ENCODE assay signal across 9 cellular contexts in the genomic region with DNA sequence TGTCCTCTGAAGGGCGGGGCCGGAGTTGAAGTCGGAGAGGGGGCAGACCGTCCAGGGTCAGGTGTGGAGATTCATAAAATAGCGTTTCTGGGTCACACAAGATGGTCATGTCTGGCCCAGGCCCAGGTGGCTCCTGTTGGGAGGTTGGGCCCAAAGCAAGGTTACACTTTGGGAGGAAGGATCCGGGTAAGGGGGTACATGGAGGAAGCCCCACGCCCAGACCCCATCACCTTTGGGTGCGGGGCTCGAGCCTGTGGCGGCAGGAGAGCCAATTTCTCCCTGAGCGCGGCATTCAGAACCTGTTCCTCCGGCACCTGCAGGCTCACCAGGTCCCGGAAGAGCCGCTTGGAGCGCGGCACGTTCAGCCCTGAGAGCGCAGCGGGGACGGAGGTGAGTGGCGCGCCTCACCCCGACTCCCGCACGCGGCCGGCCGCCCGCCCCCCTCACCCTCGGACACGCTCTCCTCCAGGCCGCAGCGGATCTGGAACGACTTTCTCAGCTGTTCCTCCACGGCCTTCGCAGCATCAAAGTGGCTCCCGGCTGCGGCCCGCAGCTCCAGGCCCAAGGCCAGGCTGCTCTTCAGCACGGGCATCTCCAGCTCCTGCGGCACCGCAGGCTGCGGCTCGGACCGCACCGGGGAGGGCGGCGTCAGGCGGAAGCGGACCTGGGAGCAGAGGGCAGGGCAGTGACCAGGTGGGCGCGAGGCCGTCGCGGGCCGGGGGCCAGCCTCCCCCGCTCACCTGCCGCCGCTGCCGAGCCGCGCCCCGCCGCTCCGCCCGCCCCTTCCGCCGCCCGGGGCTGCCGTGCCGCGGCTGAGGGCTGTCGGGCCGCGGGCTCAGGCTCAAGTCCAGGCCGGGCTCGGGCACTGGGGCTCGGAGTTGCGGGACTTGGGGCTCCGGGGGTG. TPM values are rescaled to one million over a fixed set of nuclear protein-coding genes. Genes with fewer than 3 reads are reported as not detected.
A peak's percentile ranks its signal among the peaks of the same experiment; 100 is the strongest.
DNase-seq lines count a peak whose midpoint lies in the region; ATAC-seq and TF ChIP-seq lines count a peak whose summit lies in the region.
"Had no signal": no experiment of that assay in that cellular context is flagged by ENCODE, and none has a peak within 500 bp of the region (broad histone marks: within the 10 kb centered on the region; RNA-seq: fewer than 3 reads in every experiment).

No MANE protein-coding gene starts in this region.

- peaks cover 51% of the 10 kb centered on the region for H3K36me3 Mint-ChIP-seq in activated CD4-positive, alpha-beta memory T cell treated with anti-CD3 and anti-CD28 coated beads, Interleukin-2, amount 10 ng/mL, durations not matched to agents 7 days and 5 days (ENCODE audit: low read depth)
- peaks cover 40% of the 10 kb centered on the region for H3K36me3 Mint-ChIP-seq in endodermal cell (ENCODE audit: low read depth)

- H3K9ac ChIP-seq in endodermal cell (ENCODE audit: extremely low read depth, low read length, poor library complexity, severe bottlenecking) (peak overlapping the region; percentile 62), muscle layer of colon (ENCODE audit: low read length) (peak overlapping the region; percentile 19)

- H3K27me3 ChIP-seq in endodermal cell (ENCODE audit: control insufficient read depth, insufficient read depth, low read length, poor library complexity, severe bottlenecking): no peaks in the 10 kb centered on the region
- H3K27me3 ChIP-seq in muscle layer of colon (ENCODE audit: control insufficient read depth in 1 of 2, insufficient read depth in 2 of 2, low read length in 2 of 2): no peaks in the 10 kb centered on the region
- H3K27me3 ChIP-seq in thoracic aorta (replicated peaks; ENCODE audit: insufficient read depth): no peaks in the 10 kb centered on the region

- H3K27ac Mint-ChIP-seq in activated CD4-positive, alpha-beta memory T cell treated with anti-CD3 and anti-CD28 coated beads, Interleukin-2, amount 10 ng/mL, durations not matched to agents 7 days and 5 days: peak overlapping the region; percentile 93
- peak overlapping the region; percentile 95 for H3K27ac Mint-ChIP-seq in endodermal cell

- POLR2A ChIA-PET in activated CD4-positive, alpha-beta memory T cell treated with anti-CD3 and anti-CD28 coated beads, Interleukin-2, amount 10 ng/mL, durations not matched to agents 7 days and 5 days (lab: Charles Lee): interaction anchor here (0.7 to 4.3 kb wide), 27 partner anchors 8 to 439 kb away, joined by 3 to 30 read pairs (median 4); a partner anchor contains a TSS

- H3K27me3 Mint-ChIP-seq in activated CD4-positive, alpha-beta memory T cell treated with anti-CD3 and anti-CD28 coated beads, Interleukin-2, amount 10 ng/mL, durations not matched to agents 7 days and 5 days: no peaks in the 10 kb centered on the region
- no peaks in the 10 kb centered on the region for H3K27me3 Mint-ChIP-seq in endodermal cell (ENCODE audit: insufficient read depth)

- H3K36me3 ChIP-seq in endodermal cell (ENCODE audit: control insufficient read depth, insufficient read depth, low read length) (peaks cover 60% of the 10 kb centered on the region), muscle layer of colon (ENCODE audit: insufficient read depth, low read length) (peaks cover 37% of the 10 kb centered on the region), thoracic aorta (peaks cover 20% of the 10 kb centered on the region)

- H3K4me1 Mint-ChIP-seq in activated CD4-positive, alpha-beta memory T cell treated with anti-CD3 and anti-CD28 coated beads, Interleukin-2, amount 10 ng/mL, durations not matched to agents 7 days and 5 days: peaks cover 46% of the 10 kb centered on the region
- peaks cover 40% of the 10 kb centered on the region for H3K4me1 Mint-ChIP-seq in endodermal cell

- ATAC-seq in GM21825 (IDR thresholded peaks at IDR 0.05; ENCODE audit: unreplicated experiment): peak; percentile 27
- ATAC-seq in thoracic aorta (ENCODE audit: insufficient number of reproducible peaks, low FRiP score, low read depth): peak; percentile 5

- TF ChIP-seq CTCF in GM10266 (IDR thresholded peaks at IDR 0.05; ENCODE audit: control insufficient read depth, insufficient read depth, low read depth, missing control alignments) (no peak), endodermal cell (conservative IDR thresholded peaks at IDR 0.05) (no peak), thoracic aorta (IDR thresholded peaks at IDR 0.05) (no peak)

- peak overlapping the region; percentile 89 for H3K4me3 Mint-ChIP-seq in activated CD4-positive, alpha-beta memory T cell treated with anti-CD3 and anti-CD28 coated beads, Interleukin-2, amount 10 ng/mL, durations not matched to agents 7 days and 5 days
- H3K4me3 Mint-ChIP-seq in endodermal cell: peak overlapping the region; percentile 81

- H3K4me1 ChIP-seq in endodermal cell (ENCODE audit: control insufficient read depth, insufficient read depth, low read length) (peaks cover 24% of the 10 kb centered on the region), muscle layer of colon (ENCODE audit: insufficient read depth, low read length) (peaks cover 32% of the 10 kb centered on the region), thoracic aorta (ENCODE audit: control insufficient read depth in 1 of 2, low read depth in 2 of 2) (peaks cover 17 to 40% of the 10 kb centered on the region in 2 donors)

- H3K27ac ChIP-seq in endodermal cell (ENCODE audit: low read depth, low read length): peak overlapping the region; percentile 73
- peak overlapping the region; percentile 92 for H3K27ac ChIP-seq in muscle layer of colon (ENCODE audit: low read depth, low read length)
- peak overlapping the region; percentile 97 for H3K27ac ChIP-seq in thoracic aorta

- H3K4me3 ChIP-seq in endodermal cell (ENCODE audit: low read length) (peak overlapping the region; percentile 86), muscle layer of colon (ENCODE audit: low read depth in 1 of 2, low read length in 2 of 2) (peak overlapping the region; percentile 47 to 84), thoracic aorta (peak overlapping the region; percentile 97)

- WGBS in endodermal cell (ENCODE audit: insufficient coverage in 1 of 2, insufficient read length in 1 of 2), 2 experiments: 3% methylated on average over 22 to 81 of the region's 81 CpGs

- DNase-seq in GM10266 (ENCODE audit: extremely low spot score): peak; percentile 58
- peak; percentile 39 for DNase-seq in LHCN-M2 (ENCODE audit: low read depth)
- peak; percentile 61 for DNase-seq in activated CD4-positive, alpha-beta memory T cell treated with anti-CD3 and anti-CD28 coated beads, Interleukin-2, amount 10 ng/mL, durations not matched to agents 7 days and 5 days
- peak; percentile 77 for DNase-seq in endodermal cell
- DNase-seq in thoracic aorta (ENCODE audit: low spot score): no peak
- DNase-seq in NCI-H226: no peak

- CTCF ChIA-PET in activated CD4-positive, alpha-beta memory T cell treated with anti-CD3 and anti-CD28 coated beads, Interleukin-2, amount 10 ng/mL, durations not matched to agents 7 days and 5 days (lab: Charles Lee): interaction anchor here (0.9 to 1.7 kb wide), 6 partner anchors 7 to 47 kb away, joined by 3 to 10 read pairs (median 4); a partner anchor contains a TSS

- H3K9me3 ChIP-seq in endodermal cell (ENCODE audit: control insufficient read depth, low read length) (no peaks in the 10 kb centered on the region), muscle layer of colon (ENCODE audit: low read length) (no peaks in the 10 kb centered on the region), thoracic aorta (no peaks in the 10 kb centered on the region)

- no peaks in the 10 kb centered on the region for H3K9me3 Mint-ChIP-seq in activated CD4-positive, alpha-beta memory T cell treated with anti-CD3 and anti-CD28 coated beads, Interleukin-2, amount 10 ng/mL, durations not matched to agents 7 days and 5 days
- no peaks in the 10 kb centered on the region for H3K9me3 Mint-ChIP-seq in endodermal cell

RNA-seq across cellular contexts. Expression of a gene that starts 0.6 kb away (rescaled TPM):
- 68.5 and 71.6 TPM in 2 replicates for total RNA-seq in LHCN-M2 (2014; rRNA removed)
- polyA plus RNA-seq in LHCN-M2 (2012): 44.9 TPM
- total RNA-seq in activated CD4-positive, alpha-beta memory T cell treated with anti-CD3 and anti-CD28 coated beads, Interleukin-2, amount 10 ng/mL, durations not matched to agents 7 days and 5 days: 100 to 1,000 TPM; 100 to 101 TPM
- total RNA-seq in endodermal cell: 10 to 100 TPM; 43.8 to 65.6 TPM
- 46.4 TPM for polyA plus RNA-seq in endodermal cell (2013, experiment 1 of 2)
- polyA plus RNA-seq in endodermal cell (2013, experiment 2 of 2): 47.1 TPM
- 10 to 100 TPM; 29.5 to 54.7 TPM for total RNA-seq in thoracic aorta

RNA-seq across cellular contexts. Expression of a gene that starts 6.0 kb away (rescaled TPM):
- total RNA-seq in LHCN-M2 (2014; rRNA removed) (59.0 and 63.9 TPM in 2 replicates), endodermal cell (10 to 100 TPM; 32.9 to 48.0 TPM), thoracic aorta (10 to 100 TPM; 27.2 to 27.8 TPM)
- 40.9 TPM for polyA plus RNA-seq in LHCN-M2 (2012)
- total RNA-seq in activated CD4-positive, alpha-beta memory T cell treated with anti-CD3 and anti-CD28 coated beads, Interleukin-2, amount 10 ng/mL, durations not matched to agents 7 days and 5 days: 10 to 100 TPM; 36.7 to 40.1 TPM
- 37.6 TPM for polyA plus RNA-seq in endodermal cell (2013, experiment 1 of 2)
- polyA plus RNA-seq in endodermal cell (2013, experiment 2 of 2): 34.8 TPM

RNA-seq across cellular contexts. Expression of a gene that starts 7.2 kb away (rescaled TPM):
- total RNA-seq in LHCN-M2 (2014; rRNA removed) (1.9 and 4.2 TPM in 2 replicates), endodermal cell (1 to 10 TPM; 1.9 to 2.3 TPM), thoracic aorta (1 to 10 TPM; 3.1 to 3.5 TPM)
- polyA plus RNA-seq in LHCN-M2 (2012): 4.0 TPM
- total RNA-seq in activated CD4-positive, alpha-beta memory T cell treated with anti-CD3 and anti-CD28 coated beads, Interleukin-2, amount 10 ng/mL, durations not matched to agents 7 days and 5 days: 1 to 10 TPM; 2.7 to 3.0 TPM
- 2.0 TPM for polyA plus RNA-seq in endodermal cell (2013, experiment 1 of 2)
- 2.4 TPM for polyA plus RNA-seq in endodermal cell (2013, experiment 2 of 2)

RNA-seq across cellular contexts. Expression of a gene that starts 28.4 kb away (rescaled TPM):
- total RNA-seq in LHCN-M2 (2014; rRNA removed): not detected in 2 replicates
- 0.35 TPM for polyA plus RNA-seq in LHCN-M2 (2012)
- 1 to 10 TPM; 4.0 to 4.3 TPM for total RNA-seq in activated CD4-positive, alpha-beta memory T cell treated with anti-CD3 and anti-CD28 coated beads, Interleukin-2, amount 10 ng/mL, durations not matched to agents 7 days and 5 days
- 1 to 10 TPM; 1.3 to 1.5 TPM for total RNA-seq in endodermal cell
- polyA plus RNA-seq in endodermal cell (2013, experiment 1 of 2): 1.4 TPM
- polyA plus RNA-seq in endodermal cell (2013, experiment 2 of 2): 0.83 TPM
- not detected for total RNA-seq in thoracic aorta
- total RNA-seq: glomerular endothelial cell had no signal

RNA-seq across cellular contexts. Expression of a gene that starts 43.4 kb away (rescaled TPM):
- total RNA-seq in LHCN-M2 (2014; rRNA removed) (41.3 and 51.7 TPM in 2 replicates), endodermal cell (10 to 100 TPM; 30.9 to 35.2 TPM), thoracic aorta (10 to 100 TPM; 25.7 to 45.5 TPM)
- polyA plus RNA-seq in LHCN-M2 (2012): 35.3 TPM
- total RNA-seq in activated CD4-positive, alpha-beta memory T cell treated with anti-CD3 and anti-CD28 coated beads, Interleukin-2, amount 10 ng/mL, durations not matched to agents 7 days and 5 days: 100 to 1,000 TPM; 133 to 136 TPM
- 23.5 TPM for polyA plus RNA-seq in endodermal cell (2013, experiment 1 of 2)
- 25.1 TPM for polyA plus RNA-seq in endodermal cell (2013, experiment 2 of 2)

Comparison
In these comparisons a context has a peak if more than half of its experiments do, and no peak if none do; other contexts are left out.
1. DNase-seq: peak in GM10266 (single experiment), LHCN-M2 (single experiment), activated CD4-positive, alpha-beta memory T cell treated with anti-CD3 and anti-CD28 coated beads, Interleukin-2, amount 10 ng/mL, durations not matched to agents 7 days and 5 days (single experiment) and endodermal cell (single experiment); none in thoracic aorta (single experiment) and NCI-H226 (single experiment).
2. Peak in every context shown above with its lines, with median percentiles within 50 percentile points of each other: H3K27ac ChIP-seq and H3K4me3 ChIP-seq.